19 cellular contexts compared by ENCODE assay signal in the genomic region with DNA sequence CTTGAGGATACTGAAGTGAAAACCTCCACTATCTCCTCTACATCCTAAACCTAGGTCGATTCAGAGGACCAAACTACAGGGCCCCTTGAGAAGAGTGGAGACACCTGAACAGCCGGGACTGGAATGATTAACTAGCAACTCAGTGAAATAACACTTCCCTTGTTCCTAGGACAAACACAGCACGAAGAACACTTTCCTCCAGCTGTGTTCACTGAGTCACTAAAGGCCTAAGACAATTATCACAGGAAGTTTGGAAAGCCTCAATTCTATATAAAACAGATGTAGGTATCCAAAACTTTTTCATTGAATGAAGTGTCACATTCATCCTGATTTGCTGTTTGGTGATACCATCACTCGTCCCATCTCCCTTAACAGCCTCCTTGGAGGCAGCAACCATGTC. TPM values are rescaled to one million over a fixed set of nuclear protein-coding genes. Genes with fewer than 3 reads are reported as not detected.
A peak's percentile ranks its signal among the peaks of the same experiment; 100 is the strongest.
DNase-seq lines count a peak whose midpoint lies in the region; ATAC-seq and TF ChIP-seq lines count a peak whose summit lies in the region.
"Had no signal": no experiment of that assay in that cellular context is flagged by ENCODE, and none has a peak within 500 bp of the region (broad histone marks: within the 10 kb centered on the region; RNA-seq: fewer than 3 reads in every experiment).

No MANE protein-coding gene starts in this region.

- H3K36me3 Mint-ChIP-seq in activated naive CD8-positive, alpha-beta T cell treated with anti-CD3 and anti-CD28 coated beads, Interleukin-2, amount 10 ng/mL, durations not matched to agents 7 days and 5 days, result peaks cover 6% of the 10 kb centered on the region
- H3K36me3 Mint-ChIP-seq in activated naive CD8-positive, alpha-beta T cell treated with anti-CD3 and anti-CD28 coated beads, Interleukin-2, amount 50 U/mL, for 24 hours (ENCODE audit: low read depth), result peaks cover 13% of the 10 kb centered on the region
- peaks cover 0 to 34% (median 9%) of the 10 kb centered on the region in 3 donors for H3K36me3 Mint-ChIP-seq in CD8-positive, alpha-beta memory T cell

- H2AK5ac ChIP-seq in mesendoderm (ENCODE audit: low read length), result no peak overlapping the region

- H3K23ac ChIP-seq in mesendoderm (ENCODE audit: low read length), result no peak overlapping the region

- H3K56ac ChIP-seq in mesendoderm (ENCODE audit: low read length), result no peak overlapping the region

- no peaks in the 10 kb centered on the region for H3K4me1 Mint-ChIP-seq in activated naive CD8-positive, alpha-beta T cell treated with anti-CD3 and anti-CD28 coated beads, Interleukin-2, amount 10 ng/mL, durations not matched to agents 7 days and 5 days
- H3K4me1 Mint-ChIP-seq in activated naive CD8-positive, alpha-beta T cell treated with anti-CD3 and anti-CD28 coated beads, Interleukin-2, amount 50 U/mL, for 24 hours, result no peaks in the 10 kb centered on the region
- H3K4me1 Mint-ChIP-seq in CD8-positive, alpha-beta memory T cell, result peaks cover 0 to 6% (median 0%) of the 10 kb centered on the region in 3 donors

- CTCF ChIA-PET in SK-N-SH (lab: Yijun Ruan, JAX), result interaction anchor here (0.9 to 5.9 kb wide), 13 partner anchors 10 to 113 kb away, joined by 3 to 43 read pairs (median 5); partner anchors contain the start of gene CUEDC1
- CTCF ChIA-PET in CD8-positive, alpha-beta memory T cell (lab: Charles Lee), result no interaction called here

- DNase-seq in activated naive CD8-positive, alpha-beta T cell treated with anti-CD3 and anti-CD28 coated beads, Interleukin-2, amount 10 ng/mL, durations not matched to agents 7 days and 5 days, result no peak
- DNase-seq in activated naive CD8-positive, alpha-beta T cell treated with anti-CD3 and anti-CD28 coated beads, Interleukin-2, amount 50 U/mL, for 24 hours, result no peak
- DNase-seq in SK-N-SH (no peak), foreskin fibroblast (peak; percentile 79 to 88), renal cortical epithelial cell (ENCODE audit: low read depth) (peak; percentile 72), mesendoderm (no peak)
- DNase-seq in CD8-positive, alpha-beta memory T cell, result no peak
- DNase-seq in activated CD8-positive, alpha-beta memory T cell treated with anti-CD3 and anti-CD28 coated beads for 24 hours, result no peak
- DNase-seq: activated CD4-positive, alpha-beta T cell treated with anti-CD3 and anti-CD28 coated beads for 48 hours; activated naive CD4-positive, alpha-beta T cell treated with anti-CD3 and anti-CD28 coated beads for 36 hours; activated T-cell treated with anti-CD3 and anti-CD28 coated beads for 4 hours; CD4-positive, alpha-beta memory T cell; heart right ventricle; NCI-H1092; NCI-H526; nucleus accumbens; stimulated activated CD4-positive, alpha-beta T cell treated with anti-CD3 and anti-CD28 coated beads, Interleukin-1b, Interleukin-23, amount 100 ng/mL, for 48 hours had no signal

- H3K27ac Mint-ChIP-seq in activated naive CD8-positive, alpha-beta T cell treated with anti-CD3 and anti-CD28 coated beads, Interleukin-2, amount 10 ng/mL, durations not matched to agents 7 days and 5 days, result peak overlapping the region; percentile 15
- H3K27ac Mint-ChIP-seq in activated naive CD8-positive, alpha-beta T cell treated with anti-CD3 and anti-CD28 coated beads, Interleukin-2, amount 50 U/mL, for 24 hours, result no peak overlapping the region
- H3K27ac Mint-ChIP-seq in CD8-positive, alpha-beta memory T cell, result peak overlapping the region in 1 of 8 donors; percentile 81
- H3K27ac Mint-ChIP-seq: activated naive CD4-positive, alpha-beta T cell treated with anti-CD3 and anti-CD28 coated beads for 36 hours; CD4-positive, alpha-beta memory T cell had no signal

- H3F3A ChIP-seq in SK-N-SH (replicated peaks; ENCODE audit: insufficient read depth), result peaks cover 19% of the 10 kb centered on the region

- no peak overlapping the region for H3K4me2 ChIP-seq in SK-N-SH
- no peak overlapping the region for H3K4me2 ChIP-seq in mesendoderm (ENCODE audit: low read length)

- no peak overlapping the region for H4K5ac ChIP-seq in mesendoderm (ENCODE audit: low read length)

- TF ChIP-seq RAD21 in SK-N-SH (IDR thresholded peaks at IDR 0.05; ENCODE audit: low read length), result no peak

- no peaks in the 10 kb centered on the region for H3K9me3 ChIP-seq in SK-N-SH
- no peaks in the 10 kb centered on the region for H3K9me3 ChIP-seq in CD8-positive, alpha-beta memory T cell (ENCODE audit: low read length)
- H3K9me3 ChIP-seq: heart right ventricle had no signal

- no peak; a peak in 1 of 4 replicates for TF ChIP-seq EP300 in SK-N-SH (IDR thresholded peaks at IDR 0.05; ENCODE audit: borderline replicate concordance in 1 of 2, low read depth in 1 of 2, low read length in 1 of 2)

- H3K79me1 ChIP-seq in mesendoderm (ENCODE audit: low read length), result no peaks in the 10 kb centered on the region

- no peak overlapping the region for H2BK5ac ChIP-seq in mesendoderm (ENCODE audit: low read length)

- no peak overlapping the region for H2BK15ac ChIP-seq in mesendoderm (replicated peaks; ENCODE audit: low read depth)

- no peak overlapping the region for H2BK120ac ChIP-seq in mesendoderm (ENCODE audit: low read depth, low read length)

- H2AFZ ChIP-seq in SK-N-SH (ENCODE audit: low read depth), result no peak overlapping the region

- 0 out of 2 replicates have a peak, but pooled peaks cover 3% of the 10 kb centered on the region for H4K20me1 ChIP-seq in SK-N-SH (ENCODE audit: insufficient read depth)

- TF ChIP-seq CTCF in SK-N-SH (IDR thresholded peaks at IDR 0.05), result no peak
- no peak for TF ChIP-seq CTCF in foreskin fibroblast (IDR thresholded peaks at IDR 0.05; ENCODE audit: low read depth, low read length)

- H3K27ac ChIP-seq in SK-N-SH (ENCODE audit: low read depth in 2 of 2, low read length in 1 of 2) (peak overlapping the region; percentile 26 to 42; a peak in 2 of 4 replicates), mesendoderm (ENCODE audit: low read depth, low read length) (no peak overlapping the region)
- no peak overlapping the region for H3K27ac ChIP-seq in CD8-positive, alpha-beta memory T cell (ENCODE audit: low read depth, low read length)

- H3K27me3 Mint-ChIP-seq in activated naive CD8-positive, alpha-beta T cell treated with anti-CD3 and anti-CD28 coated beads, Interleukin-2, amount 10 ng/mL, durations not matched to agents 7 days and 5 days, result no peaks in the 10 kb centered on the region
- no peaks in the 10 kb centered on the region for H3K27me3 Mint-ChIP-seq in activated naive CD8-positive, alpha-beta T cell treated with anti-CD3 and anti-CD28 coated beads, Interleukin-2, amount 50 U/mL, for 24 hours
- H3K27me3 Mint-ChIP-seq in CD8-positive, alpha-beta memory T cell, result peaks cover 0 to 1% of the 10 kb centered on the region in 2 donors
- H3K27me3 Mint-ChIP-seq: CD4-positive, alpha-beta memory T cell had no signal

- H3K4me3 Mint-ChIP-seq in activated naive CD8-positive, alpha-beta T cell treated with anti-CD3 and anti-CD28 coated beads, Interleukin-2, amount 10 ng/mL, durations not matched to agents 7 days and 5 days, result no peak overlapping the region
- H3K4me3 Mint-ChIP-seq in activated naive CD8-positive, alpha-beta T cell treated with anti-CD3 and anti-CD28 coated beads, Interleukin-2, amount 50 U/mL, for 24 hours, result no peak overlapping the region
- no peak overlapping the region for H3K4me3 Mint-ChIP-seq in CD8-positive, alpha-beta memory T cell
- H3K4me3 Mint-ChIP-seq: activated naive CD4-positive, alpha-beta T cell treated with anti-CD3 and anti-CD28 coated beads for 36 hours; CD4-positive, alpha-beta memory T cell had no signal

- H4K8ac ChIP-seq in mesendoderm (ENCODE audit: low read depth, low read length), result no peak overlapping the region

- H3K79me2 ChIP-seq in SK-N-SH (ENCODE audit: insufficient read depth), result peaks cover 8% of the 10 kb centered on the region; the same call in 1 of the 2 replicates
- H3K79me2 ChIP-seq in mesendoderm (ENCODE audit: control insufficient read depth, insufficient read depth, low read length), result no peaks in the 10 kb centered on the region

- 33% methylated on average over 4 of the region's 4 CpGs for WGBS in SK-N-SH (ENCODE audit: low lambda C conversion rate)
- no CpG with 5 or more reads among the region's 4 CpGs for WGBS in mesendoderm (ENCODE audit: extremely low coverage, insufficient coverage, low lambda C conversion rate)

- H3K36me3 ChIP-seq in SK-N-SH (replicated peaks in 1 of 2; ENCODE audit: control insufficient read depth in 1 of 2, insufficient read depth in 2 of 2, low read length in 1 of 2), result peaks cover 31 to 35% of the 10 kb centered on the region in 2 experiments
- H3K36me3 ChIP-seq in CD8-positive, alpha-beta memory T cell (ENCODE audit: insufficient read depth, low read length), result peaks cover 18% of the 10 kb centered on the region
- H3K36me3 ChIP-seq in mesendoderm (ENCODE audit: control insufficient read depth, insufficient read depth, low read length), result peaks cover 7% of the 10 kb centered on the region

- no peaks in the 10 kb centered on the region for H3K27me3 ChIP-seq in SK-N-SH (ENCODE audit: insufficient read depth)
- no peaks in the 10 kb centered on the region for H3K27me3 ChIP-seq in CD8-positive, alpha-beta memory T cell (ENCODE audit: insufficient read depth, low read length, poor library complexity, severe bottlenecking)
- no peaks in the 10 kb centered on the region for H3K27me3 ChIP-seq in mesendoderm (ENCODE audit: insufficient read depth, low read length, poor library complexity)
- H3K27me3 ChIP-seq: heart right ventricle had no signal

- H3K4me3 ChIP-seq in SK-N-SH (ENCODE audit: low read depth in 2 of 2, low read length in 1 of 2) (no peak overlapping the region), foreskin fibroblast (ENCODE audit: low read depth in 1 of 2, low read length in 2 of 2) (no peak overlapping the region), mesendoderm (ENCODE audit: low read length) (no peak overlapping the region)
- H3K4me3 ChIP-seq in CD8-positive, alpha-beta memory T cell (ENCODE audit: low read length), result no peak overlapping the region
- H3K4me3 ChIP-seq: heart right ventricle, K562 had no signal

- POLR2A ChIA-PET in activated naive CD8-positive, alpha-beta T cell treated with anti-CD3 and anti-CD28 coated beads, Interleukin-2, amount 10 ng/mL, durations not matched to agents 7 days and 5 days (lab: Charles Lee), result interaction anchor here (1.5 kb wide), 1 partner anchor 26 kb away, joined by 3 read pairs; no protein-coding TSS in a partner anchor
- POLR2A ChIA-PET in SK-N-SH (lab: Yijun Ruan, JAX), result interaction anchor here (1.2 to 1.4 kb wide), 4 partner anchors 16 to 37 kb away, joined by 3 to 8 read pairs (median 4); partner anchors contain the start of genes CUEDC1 and SRSF1
- POLR2A ChIA-PET in CD8-positive, alpha-beta memory T cell (lab: Charles Lee), result interaction anchor here (0.5 kb wide), 1 partner anchor 8 kb away, joined by 3 read pairs; no protein-coding TSS in a partner anchor

- H3K9me2 ChIP-seq in SK-N-SH, result no peaks in the 10 kb centered on the region

- no peak overlapping the region for H3K9ac ChIP-seq in SK-N-SH
- no peak overlapping the region for H3K9ac ChIP-seq in mesendoderm (ENCODE audit: low read length)

- no peak overlapping the region for H3K4ac ChIP-seq in mesendoderm (ENCODE audit: low read depth, low read length)

- H3K9me3 Mint-ChIP-seq in activated naive CD8-positive, alpha-beta T cell treated with anti-CD3 and anti-CD28 coated beads, Interleukin-2, amount 10 ng/mL, durations not matched to agents 7 days and 5 days, result no peaks in the 10 kb centered on the region
- H3K9me3 Mint-ChIP-seq in activated naive CD8-positive, alpha-beta T cell treated with anti-CD3 and anti-CD28 coated beads, Interleukin-2, amount 50 U/mL, for 24 hours, result no peaks in the 10 kb centered on the region
- no peaks in the 10 kb centered on the region for H3K9me3 Mint-ChIP-seq in CD8-positive, alpha-beta memory T cell
- H3K9me3 Mint-ChIP-seq: activated naive CD4-positive, alpha-beta T cell treated with anti-CD3 and anti-CD28 coated beads for 36 hours had no signal

- no peak overlapping the region for H3K18ac ChIP-seq in mesendoderm (ENCODE audit: low read length)

- peaks cover 13 to 25% of the 10 kb centered on the region in 2 experiments; a peak in 2 of 4 replicates for H3K4me1 ChIP-seq in SK-N-SH (ENCODE audit: control insufficient read depth in 1 of 2, insufficient read depth in 2 of 2, low read depth in 1 of 2, low read length in 1 of 2)
- no peaks in the 10 kb centered on the region for H3K4me1 ChIP-seq in CD8-positive, alpha-beta memory T cell (ENCODE audit: insufficient read depth, low read length)
- no peaks in the 10 kb centered on the region for H3K4me1 ChIP-seq in mesendoderm (ENCODE audit: control insufficient read depth, low read depth, low read length)

- no peak for ATAC-seq in activated naive CD8-positive, alpha-beta T cell treated with anti-CD3 and anti-CD28 coated beads, Interleukin-2, amount 10 ng/mL, durations not matched to agents 7 days and 5 days (ENCODE audit: low read depth)
- ATAC-seq in activated naive CD8-positive, alpha-beta T cell treated with anti-CD3 and anti-CD28 coated beads, Interleukin-2, amount 50 U/mL, for 24 hours, result no peak
- ATAC-seq: heart right ventricle, K562, sciatic nerve had no signal

RNA-seq across cellular contexts. Expression of gene CUEDC1, which starts 15.5 kb away (rescaled TPM):
- 1 to 10 TPM in 1 of 2 experiments, under 1 TPM in 1; 0.28 to 1.2 TPM for total RNA-seq in activated naive CD8-positive, alpha-beta T cell treated with anti-CD3 and anti-CD28 coated beads, Interleukin-2, amount 10 ng/mL, durations not matched to agents 7 days and 5 days
- 50.3 and 58.9 TPM in 2 replicates for polyA plus RNA-seq in SK-N-SH (2012; rRNA removed)
- 25.4 and 31.6 TPM in 2 replicates for polyA plus RNA-seq in SK-N-SH (2012; cell fraction: cytosol; rRNA removed)
- 207 and 306 TPM in 2 replicates for polyA plus RNA-seq in SK-N-SH (2012; cell fraction: nucleus; rRNA removed)
- 10.1 and 20.1 TPM in 2 replicates for total RNA-seq in renal cortical epithelial cell
- under 1 TPM; 0.33 to 0.73 TPM for total RNA-seq in CD8-positive, alpha-beta memory T cell
- not detected for polyA plus RNA-seq in CD8-positive, alpha-beta memory T cell
- polyA plus RNA-seq in mesendoderm (2013, experiment 1 of 2), result 7.0 TPM
- polyA plus RNA-seq in mesendoderm (2013, experiment 2 of 2), result 7.6 TPM
- polyA plus RNA-seq: CD4-positive, alpha-beta memory T cell had no signal

RNA-seq across cellular contexts. Expression of gene VEZF1, which starts 17.3 kb away (rescaled TPM):
- total RNA-seq in activated naive CD8-positive, alpha-beta T cell treated with anti-CD3 and anti-CD28 coated beads, Interleukin-2, amount 10 ng/mL, durations not matched to agents 7 days and 5 days, result 10 to 100 TPM; 54.0 to 57.8 TPM
- 35.1 and 43.0 TPM in 2 replicates for polyA plus RNA-seq in SK-N-SH (2012; rRNA removed)
- 42.9 and 43.3 TPM in 2 replicates for polyA plus RNA-seq in SK-N-SH (2012; cell fraction: cytosol; rRNA removed)
- 27.8 and 49.4 TPM in 2 replicates for polyA plus RNA-seq in SK-N-SH (2012; cell fraction: nucleus; rRNA removed)
- 45.8 and 79.1 TPM in 2 replicates for total RNA-seq in renal cortical epithelial cell
- total RNA-seq in CD8-positive, alpha-beta memory T cell, result 10 to 100 TPM; 29.1 to 29.5 TPM
- polyA plus RNA-seq in CD8-positive, alpha-beta memory T cell, result 50.8 TPM
- polyA plus RNA-seq in mesendoderm (2013, experiment 1 of 2), result 43.9 TPM
- 44.0 TPM for polyA plus RNA-seq in mesendoderm (2013, experiment 2 of 2)

RNA-seq across cellular contexts. Expression of gene SRSF1, which starts 36.3 kb away (rescaled TPM):
- total RNA-seq in activated naive CD8-positive, alpha-beta T cell treated with anti-CD3 and anti-CD28 coated beads, Interleukin-2, amount 10 ng/mL, durations not matched to agents 7 days and 5 days, result 100 to 1,000 TPM; 314 to 323 TPM
- polyA plus RNA-seq in SK-N-SH (2012; rRNA removed), result 248 and 291 TPM in 2 replicates
- 162 and 163 TPM in 2 replicates for polyA plus RNA-seq in SK-N-SH (2012; cell fraction: cytosol; rRNA removed)
- 1,134 and 1,547 TPM in 2 replicates for polyA plus RNA-seq in SK-N-SH (2012; cell fraction: nucleus; rRNA removed)
- total RNA-seq in renal cortical epithelial cell, result 348 and 471 TPM in 2 replicates
- 100 to 1,000 TPM; 469 to 492 TPM for total RNA-seq in CD8-positive, alpha-beta memory T cell
- polyA plus RNA-seq in CD8-positive, alpha-beta memory T cell, result 50.6 TPM
- polyA plus RNA-seq in mesendoderm (2013, experiment 1 of 2), result 461 TPM
- 462 TPM for polyA plus RNA-seq in mesendoderm (2013, experiment 2 of 2)

Comparison
In these comparisons a context has a peak if more than half of its experiments do, and no peak if none do; other contexts are left out.
1. DNase-seq: peak in foreskin fibroblast (2 of 2) and renal cortical epithelial cell (single experiment); none in activated naive CD8-positive, alpha-beta T cell treated with anti-CD3 and anti-CD28 coated beads, Interleukin-2, amount 10 ng/mL, durations not matched to agents 7 days and 5 days (single experiment), activated naive CD8-positive, alpha-beta T cell treated with anti-CD3 and anti-CD28 coated beads, Interleukin-2, amount 50 U/mL, for 24 hours (single experiment), SK-N-SH (single experiment), CD8-positive, alpha-beta memory T cell (0 of 5), mesendoderm (single experiment) and activated CD8-positive, alpha-beta memory T cell treated with anti-CD3 and anti-CD28 coated beads for 24 hours (single experiment).
2. H3K27ac ChIP-seq: peak in SK-N-SH (2 of 2); none in CD8-positive, alpha-beta memory T cell (single experiment) and mesendoderm (single experiment).